ENCODE assay signal across 9 cellular contexts in genomic region chr2:161415041-161415440, GRCh38. TPM values are rescaled to one million over a fixed set of nuclear protein-coding genes. Genes with fewer than 3 reads are reported as not detected.
DNase-seq lines count a peak whose midpoint lies in the region; ATAC-seq, FAIRE-seq and TF ChIP-seq lines count a peak whose summit lies in the region.
"Had no signal": no experiment of that assay in that cellular context is flagged by ENCODE, and none has a peak within 500 bp of the region (broad histone marks: within the 10 kb centered on the region; RNA-seq: fewer than 3 reads in every experiment).

No MANE protein-coding gene starts in this region.

- peaks cover 45% of the 10 kb centered on the region for H3K27me3 ChIP-seq in CD8-positive, alpha-beta memory T cell (ENCODE audit: insufficient read depth, low read length, poor library complexity, severe bottlenecking)
- peaks cover 61% of the 10 kb centered on the region for H3K27me3 ChIP-seq in muscle layer of duodenum (ENCODE audit: low read depth, low read length)

- H3K27ac Mint-ChIP-seq in CD8-positive, alpha-beta memory T cell: peak overlapping the region in 2 of 8 donors; percentile 15 to 17

- peak overlapping the region; percentile 30 for H3K4me3 ChIP-seq in CD8-positive, alpha-beta memory T cell (ENCODE audit: low read length)
- H3K4me3 ChIP-seq in LNCaP clone FGC (ENCODE audit: low read depth, low read length): peak overlapping the region; percentile 43
- H3K4me3 ChIP-seq in astrocyte of the spinal cord (ENCODE audit: low read depth, low read length): peak overlapping the region; percentile 30
- peak overlapping the region; percentile 32 to 70 for H3K4me3 ChIP-seq in muscle layer of duodenum (ENCODE audit: low read depth in 1 of 2, low read length in 2 of 2)

- peaks cover 48 to 61% of the 10 kb centered on the region in 2 donors for H3K27me3 Mint-ChIP-seq in CD8-positive, alpha-beta memory T cell

- H3K4me1 Mint-ChIP-seq in CD8-positive, alpha-beta memory T cell: peaks cover 36 to 55% (median 53%) of the 10 kb centered on the region in 3 donors

- peaks cover 0 to 3% (median 0%) of the 10 kb centered on the region in 5 donors for H3K9me3 Mint-ChIP-seq in CD8-positive, alpha-beta memory T cell

- H3K36me3 Mint-ChIP-seq in CD8-positive, alpha-beta memory T cell: peaks cover 0 to 8% (median 6%) of the 10 kb centered on the region in 3 donors

- in situ Hi-C loops in astrocyte of the spinal cord (cut with HindIII; ENCODE audit: low sequenced_read_pairs): no loop called here

- H3K4me3 Mint-ChIP-seq in CD8-positive, alpha-beta memory T cell: peak overlapping the region; percentile 24 to 83 (median 69)

- ATAC-seq in GM19372 (IDR thresholded peaks at IDR 0.05; ENCODE audit: low read depth, unreplicated experiment): peak; percentile 21

- POLR2A ChIA-PET in CD8-positive, alpha-beta memory T cell (lab: Charles Lee): no interaction called here

- peaks cover 27% of the 10 kb centered on the region for H3K4me1 ChIP-seq in CD8-positive, alpha-beta memory T cell (ENCODE audit: insufficient read depth, low read length)
- peaks cover 0 to 41% of the 10 kb centered on the region in 2 donors for H3K4me1 ChIP-seq in muscle layer of duodenum (ENCODE audit: control insufficient read depth in 1 of 2, insufficient read depth in 2 of 2, low read length in 2 of 2)

- H3K27ac ChIP-seq in CD8-positive, alpha-beta memory T cell (ENCODE audit: low read depth, low read length): no peak overlapping the region
- H3K27ac ChIP-seq in muscle layer of duodenum (ENCODE audit: low read length): no peak overlapping the region
- H3K27ac ChIP-seq: KMS-11 had no signal

- CTCF ChIA-PET in CD8-positive, alpha-beta memory T cell (lab: Charles Lee): interaction anchor here (1.2 to 2.1 kb wide), 2 partner anchors 9 to 16 kb away, joined by 4 to 5 read pairs; no protein-coding TSS in a partner anchor

- no peaks in the 10 kb centered on the region for H3K36me3 ChIP-seq in CD8-positive, alpha-beta memory T cell (ENCODE audit: insufficient read depth, low read length)
- no peaks in the 10 kb centered on the region for H3K36me3 ChIP-seq in muscle layer of duodenum (ENCODE audit: control insufficient read depth in 1 of 2, insufficient read depth in 2 of 2, low read length in 2 of 2)

- FAIRE-seq in HTR-8/SVneo (lab: Jason Lieb, UNC): no peak

- no peaks in the 10 kb centered on the region for H3K9me3 ChIP-seq in CD8-positive, alpha-beta memory T cell (ENCODE audit: low read length)
- H3K9me3 ChIP-seq in muscle layer of duodenum (ENCODE audit: control insufficient read depth in 1 of 2, low read length in 2 of 2): no peaks in the 10 kb centered on the region

- TF ChIP-seq CTCF in LNCaP clone FGC (IDR thresholded peaks at IDR 0.05; ENCODE audit: control insufficient read depth, extremely low read depth, insufficient read depth): no peak
- TF ChIP-seq CTCF in astrocyte of the spinal cord (IDR thresholded peaks at IDR 0.05; ENCODE audit: low read depth, low read length): no peak

- no peak for DNase-seq in CD8-positive, alpha-beta memory T cell
- DNase-seq in LNCaP clone FGC (ENCODE audit: low read depth) (no peak), astrocyte of the spinal cord (ENCODE audit: low read depth, low spot score) (no peak), hepatic stellate cell (ENCODE audit: low spot score) (no peak), epidermal melanocyte (ENCODE audit: insufficient read length, low spot score) (no peak), HTR-8/SVneo (ENCODE audit: insufficient read length, low spot score) (no peak)

RNA-seq across cellular contexts. Expression of gene TBR1, which starts 1.1 kb away (rescaled TPM):
- not detected for total RNA-seq in CD8-positive, alpha-beta memory T cell
- not detected for polyA plus RNA-seq in CD8-positive, alpha-beta memory T cell
